ENCODE assay signal across 1 cellular context in genomic region chr4:107870916-107871786, GRCh38.
TF ChIP-seq lines count a peak whose summit lies in the region.

No MANE protein-coding gene starts in this region.

TF ChIP-seq in WTC11, 78 proteins besides CTCF, POLR2A, EP300 and RAD21 (continued from another document):
- TF ChIP-seq CDX4 (CRISPR knock-in tag; IDR thresholded peaks at IDR 0.05; ENCODE audit: borderline replicate concordance) (no peak), ZNF317 (CRISPR knock-in tag; IDR thresholded peaks at IDR 0.05; ENCODE audit: borderline replicate concordance, low read depth) (no peak), GABPB1 (CRISPR knock-in tag; IDR thresholded peaks at IDR 0.05) (no peak)
TF ChIP-seq in WTC11: peak in this region for 0.
